Comparison of ENCODE assay signal across 31 cellular contexts in the genomic region with DNA sequence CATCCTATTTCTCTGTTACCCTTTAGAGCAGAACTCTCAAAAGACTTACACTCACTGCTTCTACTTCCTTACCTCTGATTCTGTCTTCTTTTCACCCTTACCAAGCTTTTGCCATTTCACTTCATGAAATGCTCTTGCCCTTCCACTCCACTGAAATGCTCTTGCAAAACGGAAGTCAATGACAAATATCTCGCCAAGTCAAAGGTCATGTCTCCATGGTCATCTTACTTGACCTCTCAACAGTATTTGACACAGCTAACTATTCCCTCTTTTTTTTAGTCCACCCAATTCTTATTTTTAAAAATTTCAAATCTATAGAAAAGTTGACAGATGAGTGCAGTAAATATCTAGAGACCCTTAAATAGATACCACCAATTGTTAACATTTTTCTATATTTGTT.
"Had no signal": no experiment of that assay in that cellular context is flagged by ENCODE, and none has a peak within 500 bp of the region (broad histone marks: within the 10 kb centered on the region; RNA-seq: fewer than 3 reads in every experiment).

No MANE protein-coding gene starts in this region.

- H3K36me3 ChIP-seq: brain microvascular endothelial cell had no signal

- DNase-seq: activated CD4-positive, alpha-beta T cell treated with anti-CD3 and anti-CD28 coated beads, Interleukin-2, amount 10 ng/mL, durations not matched to agents 24 days and 14 days; activated CD4-positive, alpha-beta T cell treated with anti-CD3 and anti-CD28 coated beads, Interleukin-2, amount 50 U/mL, for 4 hours; activated CD4-positive, CD25-positive, alpha-beta regulatory T cell; activated CD8-positive, alpha-beta T cell treated with anti-CD3 and anti-CD28 coated beads for 36 hours; activated effector memory CD4-positive, alpha-beta T cell treated with anti-CD3 and anti-CD28 coated beads, Interleukin-2, amount 50 U/mL, for 16 hours; activated naive CD4-positive, alpha-beta T cell; activated naive CD4-positive, alpha-beta T cell treated with anti-CD3 and anti-CD28 coated beads, Interleukin-2, amount 50 U/mL, for 16 hours; activated naive CD8-positive, alpha-beta T cell treated with anti-CD3 and anti-CD28 coated beads for 36 hours; activated T-cell treated with anti-CD3 and anti-CD28 coated beads, Interleukin-2, amount 50 U/mL, for 1 hour; activated T-cell treated with anti-CD3 and anti-CD28 coated beads, Interleukin-2, amount 50 U/mL, for 72 hours; amniotic stem cell; aorta; brain microvascular endothelial cell; NCI-H1092 treated with DMSO at 0.1 percent for 48 hours; NCI-H1417; NCI-H146; NCI-H187; NCI-H2029 treated with DMSO at 0.1 percent for 48 hours; NCI-H2107; NCI-H2171; NCI-H510A; NCI-H526; NCI-H748 treated with DMSO at 0.1 percent for 48 hours; NK-92 treated with Interleukin-12 subunit alpha and Interleukin-12 subunit beta, amount 100 ng/mL, for 24 hours; OCI-M1; Right ventricle myocardium superior; SW 1271; T-helper 1 cell; T-helper 2 cell; T-helper 9 cell; WERI-Rb-1 had no signal

- H3K27me3 ChIP-seq: brain microvascular endothelial cell had no signal

- H3K27ac ChIP-seq: brain microvascular endothelial cell, WERI-Rb-1 had no signal
